In the genomic region with DNA sequence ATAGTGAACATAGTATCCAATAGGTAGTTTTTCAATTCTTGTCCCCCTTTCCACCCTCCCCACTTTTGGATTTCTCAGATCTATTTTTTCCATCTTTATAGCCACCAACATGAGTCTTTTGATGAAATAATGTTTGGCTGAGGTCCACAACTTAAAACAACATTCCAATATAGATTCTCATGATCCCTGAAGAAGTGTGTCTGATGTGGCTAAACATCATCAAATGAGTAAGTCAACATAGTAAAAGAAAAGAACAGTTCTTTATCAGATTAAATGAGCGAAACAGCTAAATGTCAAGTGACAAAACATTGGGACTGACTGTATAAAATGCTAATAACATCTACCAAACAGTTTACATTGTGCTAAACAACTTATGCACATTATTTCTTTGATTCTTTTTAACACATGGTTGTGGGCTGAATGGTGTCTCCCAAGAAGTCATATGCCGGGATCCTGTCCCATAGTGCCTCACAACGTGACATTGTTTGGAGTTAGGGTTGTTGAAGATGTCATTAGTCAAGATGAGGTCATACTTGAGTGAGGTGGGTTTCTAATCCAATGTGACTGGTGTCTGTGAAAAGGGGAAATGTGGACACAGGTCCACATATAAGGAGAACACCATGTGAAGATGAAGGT, we compare ENCODE assay signal across 17 cellular contexts.
DNase-seq lines count a peak whose midpoint lies in the region; ATAC-seq and TF ChIP-seq lines count a peak whose summit lies in the region.
"Had no signal": no experiment of that assay in that cellular context is flagged by ENCODE, and none has a peak within 500 bp of the region (broad histone marks: within the 10 kb centered on the region; RNA-seq: fewer than 3 reads in every experiment).

No MANE protein-coding gene starts in this region.

- TF ChIP-seq RAD21 in IMR-90 (IDR thresholded peaks at IDR 0.05; ENCODE audit: low read length), result no peak

- intact Hi-C loops in IMR-90 (cut with micrococcal nuclease), result loop anchor here (2.0 to 5.0 kb wide), 2 partner anchors 204 to 1692 kb away; a partner anchor contains a TSS

- H2AFZ ChIP-seq in IMR-90 (replicated peaks; ENCODE audit: low read length, poor library complexity), result no peak overlapping the region

- H2AK5ac ChIP-seq in IMR-90 (ENCODE audit: low read depth, low read length), result peak overlapping the region; percentile 98

- H3K14ac ChIP-seq in IMR-90 (replicated peaks; ENCODE audit: low read depth, low read length), result peak overlapping the region; percentile 60

- H3K4me1 ChIP-seq in IMR-90 (ENCODE audit: control insufficient read depth, insufficient read depth, low read length) (peaks cover 17% of the 10 kb centered on the region), foreskin keratinocyte (peaks cover 26% of the 10 kb centered on the region)
- H3K4me1 ChIP-seq: SJCRH30 had no signal

- H4K5ac ChIP-seq in IMR-90 (ENCODE audit: low read depth, low read length), result peak overlapping the region; percentile 94

- H2BK5ac ChIP-seq in IMR-90 (ENCODE audit: low read depth, low read length, poor library complexity, severe bottlenecking), result peak overlapping the region; percentile 94

- H3K9me1 ChIP-seq in IMR-90 (ENCODE audit: insufficient read depth, low read length), result peaks cover 8% of the 10 kb centered on the region; the same call in 1 of the 2 replicates

- no peak for TF ChIP-seq POLR2A in IMR-90 (IDR thresholded peaks at IDR 0.05; ENCODE audit: low read depth, low read length)

- H3K27me3 ChIP-seq in IMR-90 (ENCODE audit: control insufficient read depth, insufficient read depth, low read length) (no peaks in the 10 kb centered on the region), brain microvascular endothelial cell (replicated peaks) (no peaks in the 10 kb centered on the region), foreskin keratinocyte (no peaks in the 10 kb centered on the region)
- H3K27me3 ChIP-seq: esophagus muscularis mucosa, SJCRH30 had no signal

- peak overlapping the region; percentile 78 for H3K56ac ChIP-seq in IMR-90 (ENCODE audit: extremely low read depth, insufficient read depth, low read length)

- BruUV-seq in IMR-90 (replicated peaks; lab: Mats Ljungman, UMichigan), result TSS peak; percentile 7

- H4K91ac ChIP-seq in IMR-90 (ENCODE audit: insufficient read depth, low read depth, low read length), result peak overlapping the region; percentile 99

- H2BK120ac ChIP-seq in IMR-90 (ENCODE audit: low read depth, low read length), result peak overlapping the region; percentile 91

- peak overlapping the region; percentile 97 for H2BK20ac ChIP-seq in IMR-90 (ENCODE audit: low read depth, low read length)

- H4K8ac ChIP-seq in IMR-90 (ENCODE audit: low read depth in 2 of 2, low read length in 2 of 2), result peak overlapping the region; percentile 99

- H4K20me1 ChIP-seq in IMR-90 (ENCODE audit: insufficient read depth, low read length), result no peaks in the 10 kb centered on the region

- H3K9ac ChIP-seq in IMR-90 (ENCODE audit: low read depth, low read length), result peak overlapping the region; percentile 12; the same call in 1 of the 2 replicates

- in situ Hi-C loops in IMR-90 (cut with MboI; ENCODE audit: low sequenced_read_pairs) (no loop called here), brain microvascular endothelial cell (cut with HindIII; ENCODE audit: low pct_ligation_motif_present, low sequenced_read_pairs) (no loop called here)

- peak overlapping the region; percentile 100 for H3K18ac ChIP-seq in IMR-90 (ENCODE audit: low read depth, low read length)

- H2BK15ac ChIP-seq in IMR-90 (ENCODE audit: low read depth, low read length), result peak overlapping the region; percentile 53

- dilution Hi-C loops in IMR-90 (cut with HindIII; ENCODE audit: low sequenced_read_pairs, unreplicated experiment), result no loop called here

- no peaks in the 10 kb centered on the region for H3K9me3 ChIP-seq in IMR-90 (ENCODE audit: control insufficient read depth, insufficient read depth, low read length)
- H3K9me3 ChIP-seq: esophagus muscularis mucosa, SJCRH30 had no signal

- CTCF ChIA-PET in IMR-90 (lab: Yijun Ruan, JAX), result no interaction called here

- TF ChIP-seq CTCF in AG09309 (IDR thresholded peaks at IDR 0.05; ENCODE audit: control insufficient read depth, insufficient read depth, low read depth, low read length, missing control alignments), result no peak
- no peak for TF ChIP-seq CTCF in IMR-90 (conservative IDR thresholded peaks at IDR 0.05; ENCODE audit: low read depth, low read length)
- TF ChIP-seq CTCF in brain microvascular endothelial cell (IDR thresholded peaks at IDR 0.05; ENCODE audit: low read depth, low read length, missing control alignments), result no peak
- TF ChIP-seq CTCF in foreskin keratinocyte (conservative IDR thresholded peaks at IDR 0.05), result no peak

- H3K23ac ChIP-seq in IMR-90 (ENCODE audit: low read depth, low read length), result peak overlapping the region; percentile 74

- POLR2A ChIA-PET in IMR-90 (lab: Charles Lee; ENCODE audit: unreplicated experiment), result no interaction called here

- H3K79me1 ChIP-seq in IMR-90 (ENCODE audit: low read depth in 1 of 2, low read length in 2 of 2), result no peaks in the 10 kb centered on the region; a peak in 1 of 4 replicates

- DNase-seq in AG09309 (ENCODE audit: low read depth), result peak; percentile 51
- peak; percentile 96 for DNase-seq in IMR-90
- DNase-seq in brain microvascular endothelial cell, result peak; percentile 68
- peak; percentile 54 to 82 for DNase-seq in foreskin keratinocyte
- no peak for DNase-seq in NCI-H446 (lab: John Stamatoyannopoulos, UW)
- DNase-seq in NCI-H1105 treated with DMSO at 0.1 percent for 48 hours (lab: John Stamatoyannopoulos, UW), result no peak
- DNase-seq: activated naive CD8-positive, alpha-beta T cell treated with anti-CD3 and anti-CD28 coated beads, Interleukin-2, amount 10 ng/mL, durations not matched to agents 7 days and 5 days; activated T-cell treated with anti-CD3 and anti-CD28 coated beads, Interleukin-2, amount 50 U/mL, for 24 hours; AML-193; left ventricle myocardium superior; NCI-H1694; SJCRH30; stimulated activated naive CD8-positive, alpha-beta T cell treated with anti-CD3 and anti-CD28 coated beads, Interleukin-15, amount 100 ng/mL, for 72 hours had no signal

- peak overlapping the region; percentile 27; the same call in 1 of the 2 replicates for H3K4me2 ChIP-seq in IMR-90 (ENCODE audit: low read depth, low read length)

- peak overlapping the region; percentile 91 for H3K4ac ChIP-seq in IMR-90 (ENCODE audit: low read depth, low read length)

- peak overlapping the region; percentile 74 for H2AK9ac ChIP-seq in IMR-90 (replicated peaks; ENCODE audit: low read depth, low read length, poor library complexity)

- H3K36me3 ChIP-seq in IMR-90 (ENCODE audit: control insufficient read depth, insufficient read depth, low read length) (no peaks in the 10 kb centered on the region; the same call in 1 of the 2 replicates), brain microvascular endothelial cell (replicated peaks) (no peaks in the 10 kb centered on the region)
- H3K36me3 ChIP-seq: esophagus muscularis mucosa, SJCRH30 had no signal

- WGBS in IMR-90 (ENCODE audit: extremely low coverage in 2 of 2, insufficient read length in 1 of 2), 2 experiments, result 0% methylated on average over 2 of the region's 3 CpGs; no CpG with 5 or more reads in 1 of the 2 experiments

- peak; percentile 44 for ATAC-seq in IMR-90 (ENCODE audit: low read depth)
- ATAC-seq in foreskin keratinocyte, result peak; percentile 11
- ATAC-seq in HG03565 (IDR thresholded peaks at IDR 0.05; ENCODE audit: unreplicated experiment), result no peak
- ATAC-seq in HG02870 (IDR thresholded peaks at IDR 0.05; ENCODE audit: unreplicated experiment), result no peak
- ATAC-seq: left ventricle myocardium superior; stimulated activated naive CD8-positive, alpha-beta T cell treated with anti-CD3 and anti-CD28 coated beads, Interleukin-15, amount 100 ng/mL, for 72 hours had no signal

- H3K4me3 ChIP-seq in AG09309 (ENCODE audit: control insufficient read depth, low read depth, low read length) (no peak overlapping the region), IMR-90 (ENCODE audit: insufficient read depth, low read depth, low read length) (no peak overlapping the region), brain microvascular endothelial cell (ENCODE audit: low read depth, low read length) (no peak overlapping the region)
- H3K4me3 ChIP-seq: coronary artery, esophagus muscularis mucosa, SJCRH30 had no signal

- H3K27ac ChIP-seq in IMR-90 (ENCODE audit: insufficient read depth, low read length), result peak overlapping the region; percentile 97
- H3K27ac ChIP-seq in brain microvascular endothelial cell, result peak overlapping the region; percentile 76
- no peak overlapping the region for H3K27ac ChIP-seq in foreskin keratinocyte
- H3K27ac ChIP-seq: coronary artery, esophagus muscularis mucosa, SJCRH30 had no signal

TF ChIP-seq in IMR-90, 13 proteins besides CTCF, POLR2A, EP300 and RAD21:
- TF ChIP-seq, protein P1, sequence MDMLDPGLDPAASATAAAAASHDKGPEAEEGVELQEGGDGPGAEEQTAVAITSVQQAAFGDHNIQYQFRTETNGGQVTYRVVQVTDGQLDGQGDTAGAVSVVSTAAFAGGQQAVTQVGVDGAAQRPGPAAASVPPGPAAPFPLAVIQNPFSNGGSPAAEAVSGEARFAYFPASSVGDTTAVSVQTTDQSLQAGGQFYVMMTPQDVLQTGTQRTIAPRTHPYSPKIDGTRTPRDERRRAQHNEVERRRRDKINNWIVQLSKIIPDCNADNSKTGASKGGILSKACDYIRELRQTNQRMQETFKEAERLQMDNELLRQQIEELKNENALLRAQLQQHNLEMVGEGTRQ (IDR thresholded peaks at IDR 0.05; ENCODE audit: low read depth, low read length), result 0 out of 2 replicates have a peak, but pooled peaks have one; percentile 13
- TF ChIP-seq, protein P2, sequence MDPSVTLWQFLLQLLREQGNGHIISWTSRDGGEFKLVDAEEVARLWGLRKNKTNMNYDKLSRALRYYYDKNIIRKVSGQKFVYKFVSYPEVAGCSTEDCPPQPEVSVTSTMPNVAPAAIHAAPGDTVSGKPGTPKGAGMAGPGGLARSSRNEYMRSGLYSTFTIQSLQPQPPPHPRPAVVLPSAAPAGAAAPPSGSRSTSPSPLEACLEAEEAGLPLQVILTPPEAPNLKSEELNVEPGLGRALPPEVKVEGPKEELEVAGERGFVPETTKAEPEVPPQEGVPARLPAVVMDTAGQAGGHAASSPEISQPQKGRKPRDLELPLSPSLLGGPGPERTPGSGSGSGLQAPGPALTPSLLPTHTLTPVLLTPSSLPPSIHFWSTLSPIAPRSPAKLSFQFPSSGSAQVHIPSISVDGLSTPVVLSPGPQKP (IDR thresholded peaks at IDR 0.05; ENCODE audit: borderline replicate concordance, low read depth, low read length), result no peak

Comparison
In these comparisons a context has a peak if more than half of its experiments do, and no peak if none do; other contexts are left out.
1. DNase-seq: peak in AG09309 (single experiment), IMR-90 (single experiment), brain microvascular endothelial cell (single experiment) and foreskin keratinocyte (2 of 2); none in NCI-H446 (0 of 2) and NCI-H1105 treated with DMSO at 0.1 percent for 48 hours (single experiment).
2. ATAC-seq: peak in IMR-90 (single experiment) and foreskin keratinocyte (single experiment); none in HG03565 (single experiment) and HG02870 (single experiment).